27 cellular contexts compared by ENCODE assay signal in genomic region chr9:114732842-114733241, GRCh38. TPM values are rescaled to one million over a fixed set of nuclear protein-coding genes. Genes with fewer than 3 reads are reported as not detected.
DNase-seq lines count a peak whose midpoint lies in the region; ATAC-seq and TF ChIP-seq lines count a peak whose summit lies in the region.
"Had no signal": no experiment of that assay in that cellular context is flagged by ENCODE, and none has a peak within 500 bp of the region (broad histone marks: within the 10 kb centered on the region; RNA-seq: fewer than 3 reads in every experiment).

No MANE protein-coding gene starts in this region.

- intact Hi-C loops in HCT116 (cut with micrococcal nuclease), result no loop called here

- H3K4me2 ChIP-seq in HCT116 (ENCODE audit: low read length), result peak overlapping the region; percentile 30; the same call in 1 of the 2 replicates
- H3K4me2 ChIP-seq: PC-9 had no signal

- RAD21 ChIA-PET in HCT116 (lab: Charles Lee; ENCODE audit: low non-redundant PET in 1 of 2, low total read pairs in 2 of 2, uncharacterized antibody in 2 of 2, unreplicated experiment in 2 of 2), result no interaction called here

- H3K4me3 ChIP-seq in HCT116 (replicated peaks in 1 of 2; ENCODE audit: low read depth in 1 of 2, low read length in 2 of 2) (no peak overlapping the region), BE2C (ENCODE audit: low read depth, low read length) (no peak overlapping the region)
- H3K4me3 ChIP-seq: GM12878, PC-9 had no signal

- 0 out of 2 replicates have a peak, but pooled peaks cover 5% of the 10 kb centered on the region for H3K27me3 ChIP-seq in HCT116 (ENCODE audit: insufficient read depth, low read length)
- H3K27me3 ChIP-seq in BE2C, result no peaks in the 10 kb centered on the region

- CTCF ChIA-PET in HCT116 (lab: Charles Lee), result interaction anchor here (1.1 to 3.2 kb wide), 3 partner anchors 51 to 327 kb away, joined by 3 to 14 read pairs (median 4); partner anchors contain the start of gene TEX48

- H3K4me1 ChIP-seq in HCT116 (ENCODE audit: control insufficient read depth in 1 of 2, insufficient read depth in 2 of 2, low read length in 2 of 2), result peaks cover 4 to 12% of the 10 kb centered on the region in 2 experiments; a peak in 3 of 4 replicates
- H3K4me1 ChIP-seq in BE2C, result no peaks in the 10 kb centered on the region

- no peaks in the 10 kb centered on the region for H3K79me2 ChIP-seq in HCT116 (ENCODE audit: insufficient read depth, low read length)

- POLR2A ChIA-PET in HCT116 (lab: Charles Lee), result no interaction called here

- H3K36me3 ChIP-seq in HCT116 (ENCODE audit: control insufficient read depth in 1 of 2, insufficient read depth in 2 of 2, low read length in 2 of 2) (no peaks in the 10 kb centered on the region), BE2C (no peaks in the 10 kb centered on the region)

- no peak overlapping the region for H3K27ac ChIP-seq in HCT116 (ENCODE audit: low read depth, low read length)

- H2AFZ ChIP-seq in HCT116 (ENCODE audit: low read depth, low read length, poor library complexity, severe bottlenecking), result peak overlapping the region; percentile 62
- H2AFZ ChIP-seq: PC-9 had no signal

- DNase-seq in HCT116 (ENCODE audit: low read depth, low spot score), result no peak
- DNase-seq in RKO (ENCODE audit: low spot score), result peak; percentile 22
- peak; percentile 19 for DNase-seq in renal cortical epithelial cell (ENCODE audit: low read depth)
- no peak for DNase-seq in NCI-H526 treated with DMSO at 0.1 percent for 48 hours (lab: John Stamatoyannopoulos, UW)
- no peak for DNase-seq in BE2C
- DNase-seq in iPS-NIHi11 (ENCODE audit: low spot score), result no peak
- DNase-seq in GM03348 (ENCODE audit: low spot score), result no peak
- DNase-seq: activated B cell treated with CpG ODN at 0.5 μM for 24 hours; activated CD4-positive, alpha-beta T cell treated with anti-CD3 and anti-CD28 coated beads, Interleukin-2, amount 50 U/mL, for 48 hours; amniotic stem cell; CD4-positive, alpha-beta memory T cell; central memory CD4-positive, alpha-beta T cell; DMS153; H7; NCI-H774; stimulated activated CD4-positive, alpha-beta T cell treated with anti-CD3 and anti-CD28 coated beads, Interleukin-2, amount 100 ng/mL, for 24 hours; stimulated activated naive CD4-positive, alpha-beta T cell treated with Interleukin-2 at 50 U/mL for 16 hours had no signal

- no peaks in the 10 kb centered on the region for H3K9me2 ChIP-seq in HCT116 (ENCODE audit: insufficient read depth)

- BruUV-seq in HCT116 (replicated peaks; lab: Mats Ljungman, UMichigan), result no TSS peak

- H3K9me3 ChIP-seq in HCT116 (ENCODE audit: control insufficient read depth in 1 of 2, insufficient read depth in 1 of 2, low read depth in 1 of 2, low read length in 2 of 2), result no peaks in the 10 kb centered on the region
- no peaks in the 10 kb centered on the region for H3K9me3 ChIP-seq in BE2C

- no peak for TF ChIP-seq POLR2A in HCT116 (IDR thresholded peaks at IDR 0.05; ENCODE audit: borderline replicate concordance, extremely low read depth, insufficient read depth, insufficient read length)

- no peak for TF ChIP-seq RAD21 in HCT116 (IDR thresholded peaks at IDR 0.05; ENCODE audit: low read depth)

- no peak overlapping the region for H3K9ac ChIP-seq in HCT116 (ENCODE audit: low read length)

- no peaks in the 10 kb centered on the region for H4K20me1 ChIP-seq in HCT116 (ENCODE audit: insufficient read depth)

- TF ChIP-seq CTCF in HCT116 (IDR thresholded peaks at IDR 0.05 in 2 of 3, conservative IDR thresholded peaks at IDR 0.05 in 1 of 3; ENCODE audit: borderline replicate concordance in 1 of 3, insufficient read depth in 1 of 3, low read depth in 2 of 3, low read length in 2 of 3), result no peak
- no peak for TF ChIP-seq CTCF in BE2C (IDR thresholded peaks at IDR 0.05; ENCODE audit: low read depth, low read length)

- ATAC-seq in HCT116 (no peak; the same call in 1 of the 2 replicates), esophagus mucosa (peak; percentile 85)
- ATAC-seq: GM12878, HepG2, left lobe of liver had no signal

TF ChIP-seq in HCT116, 20 proteins besides CTCF, POLR2A, EP300 and RAD21:
- no peak for TF ChIP-seq EZH2phosphoT487 (IDR thresholded peaks at IDR 0.05; ENCODE audit: borderline replicate concordance)
- TF ChIP-seq ZBTB33 (IDR thresholded peaks at IDR 0.05; ENCODE audit: extremely low read depth, insufficient replicate concordance, low read length), result no peak
- no peak for TF ChIP-seq MAX (IDR thresholded peaks at IDR 0.05)
- no peak for TF ChIP-seq ZNF274 (IDR thresholded peaks at IDR 0.05; ENCODE audit: low read depth, low read length)
- no peak for TF ChIP-seq JUND (IDR thresholded peaks at IDR 0.05)
- TF ChIP-seq YY1 (IDR thresholded peaks at IDR 0.05; ENCODE audit: extremely low read depth, insufficient replicate concordance, low read depth, low read length), result no peak
- no peak for TF ChIP-seq CBX3 (IDR thresholded peaks at IDR 0.05; ENCODE audit: low read depth)
- no peak for TF ChIP-seq CEBPB (IDR thresholded peaks at IDR 0.05; ENCODE audit: low read depth)
- no peak for TF ChIP-seq ZFX (IDR thresholded peaks at IDR 0.05)
- no peak for TF ChIP-seq FOSL1 (IDR thresholded peaks at IDR 0.05; ENCODE audit: low read depth)
- no peak for TF ChIP-seq POLR2AphosphoS5 (IDR thresholded peaks at IDR 0.05; ENCODE audit: low read depth, low read length)
- no peak for TF ChIP-seq TCF7L2 (IDR thresholded peaks at IDR 0.05; ENCODE audit: borderline replicate concordance, extremely low read depth, insufficient read depth, insufficient read length)
- no peak for TF ChIP-seq SRF (IDR thresholded peaks at IDR 0.05; ENCODE audit: low read depth)
- no peak for TF ChIP-seq EZH2 (IDR thresholded peaks at IDR 0.05)
- no peak for TF ChIP-seq EGR1 (IDR thresholded peaks at IDR 0.05; ENCODE audit: low read depth)
- TF ChIP-seq SIN3A (IDR thresholded peaks at IDR 0.05; ENCODE audit: low read depth), result no peak

RNA-seq across cellular contexts. Expression of gene TEX48, which starts 50.9 kb away (rescaled TPM):
- not detected for total RNA-seq in HCT116 (2021; ENCODE audit: unreplicated experiment)
- not detected in 2 replicates for polyA plus RNA-seq in HCT116 (2012)
- not detected for total RNA-seq in esophagus mucosa
- not detected in 2 replicates for total RNA-seq in renal cortical epithelial cell
- polyA plus RNA-seq in BE2C (2012; ENCODE audit: insufficient read depth, insufficient read length, low read depth), result not detected
- total RNA-seq: activated B cell treated with CpG ODN at 0.5 μM for 24 hours; CD4-positive, alpha-beta memory T cell; epithelial cell of proximal tubule; GM12878; H7; HepG2; left lobe of liver; neural crest cell; PC-9; posterior vena cava; SK-MEL-5; T-helper 2 cell treated with Interferon-gamma antibody and Interleukin-4, amounts not matched to agents 100 ng/mL and 5 ng/mL, for 36 hours had no signal
- polyA plus RNA-seq: GM12878, HepG2 had no signal

Comparison
In these comparisons a context has a peak if more than half of its experiments do, and no peak if none do; other contexts are left out.
1. DNase-seq: peak in RKO (single experiment) and renal cortical epithelial cell (single experiment); none in HCT116 (single experiment), NCI-H526 treated with DMSO at 0.1 percent for 48 hours (single experiment), BE2C (single experiment), iPS-NIHi11 (single experiment) and GM03348 (single experiment).